ENCODE assay signal across 12 cellular contexts in genomic region chr6:116011096-116011401, GRCh38. TPM values are rescaled to one million over a fixed set of nuclear protein-coding genes. Genes with fewer than 3 reads are reported as not detected.
DNase-seq lines count a peak whose midpoint lies in the region; ATAC-seq and TF ChIP-seq lines count a peak whose summit lies in the region.
"Had no signal": no experiment of that assay in that cellular context is flagged by ENCODE, and none has a peak within 500 bp of the region (broad histone marks: within the 10 kb centered on the region; RNA-seq: fewer than 3 reads in every experiment).

No MANE protein-coding gene starts in this region.

- DNase-seq in Panc1 (ENCODE audit: low read depth, low spot score), result no peak
- DNase-seq in NCI-H2227 (lab: John Stamatoyannopoulos, UW; ENCODE audit: unreplicated experiment), result no peak
- no peak for DNase-seq in hypothalamus (lab: John Stamatoyannopoulos, UW)
- DNase-seq in natural killer cell treated with Interleukin-12 subunit alpha and Interleukin-12 subunit beta and Interleukin-15 and Interleukin-18, amount 100 ng/mL, for 72 hours (ENCODE audit: low spot score), result no peak
- DNase-seq: natural killer cell had no signal

- H3K9me3 Mint-ChIP-seq in nephron, result no peaks in the 10 kb centered on the region
- H3K9me3 Mint-ChIP-seq in natural killer cell treated with Interleukin-12 subunit alpha and Interleukin-12 subunit beta and Interleukin-15 and Interleukin-18, amount 100 ng/mL, for 72 hours, result no peaks in the 10 kb centered on the region
- H3K9me3 Mint-ChIP-seq: activated naive CD8-positive, alpha-beta T cell treated with anti-CD3 and anti-CD28 coated beads, Interleukin-2, amount 50 U/mL, for 24 hours; CD8-positive, alpha-beta T cell; natural killer cell had no signal

- in situ Hi-C loops in Panc1 (cut with HindIII; ENCODE audit: low pct_unique_long_range_greater_than_20kb, low sequenced_read_pairs), result no loop called here

- POLR2A ChIA-PET in Panc1 (lab: Charles Lee), result interaction anchor here (0.7 kb wide), 1 partner anchor 659 kb away, joined by 6 read pairs; no protein-coding TSS in a partner anchor

- ATAC-seq in GM18511 (IDR thresholded peaks at IDR 0.05; ENCODE audit: unreplicated experiment) (peak; percentile 3), GM21723 (IDR thresholded peaks at IDR 0.05; ENCODE audit: unreplicated experiment) (peak; percentile 10), Panc1 (peak; percentile 24)
- no peak for ATAC-seq in natural killer cell treated with Interleukin-12 subunit alpha and Interleukin-12 subunit beta and Interleukin-15 and Interleukin-18, amount 100 ng/mL, for 72 hours

- no peaks in the 10 kb centered on the region for H3K36me3 Mint-ChIP-seq in nephron (ENCODE audit: low read depth)
- no peaks in the 10 kb centered on the region for H3K36me3 Mint-ChIP-seq in natural killer cell treated with Interleukin-12 subunit alpha and Interleukin-12 subunit beta and Interleukin-15 and Interleukin-18, amount 100 ng/mL, for 72 hours
- H3K36me3 Mint-ChIP-seq: CD8-positive, alpha-beta T cell; natural killer cell had no signal

- BruUV-seq in Panc1 (replicated peaks; lab: Mats Ljungman, UMichigan), result no TSS peak

- H3K9me3 ChIP-seq in Panc1 (ENCODE audit: control insufficient read depth, insufficient read depth, low read depth, low read length), result no peaks in the 10 kb centered on the region
- H3K9me3 ChIP-seq: right atrium auricular region had no signal

- intact Hi-C loops in Panc1 (cut with micrococcal nuclease; ENCODE audit: unreplicated experiment), result loop anchor here (1.0 kb wide), 1 partner anchor 86 kb away; no protein-coding TSS in a partner anchor

- H3K4me3 Mint-ChIP-seq in nephron, result no peak overlapping the region
- H3K4me3 Mint-ChIP-seq in natural killer cell treated with Interleukin-12 subunit alpha and Interleukin-12 subunit beta and Interleukin-15 and Interleukin-18, amount 100 ng/mL, for 72 hours, result no peak overlapping the region
- H3K4me3 Mint-ChIP-seq: activated naive CD8-positive, alpha-beta T cell treated with anti-CD3 and anti-CD28 coated beads, Interleukin-2, amount 50 U/mL, for 24 hours; CD8-positive, alpha-beta T cell; natural killer cell had no signal

- TF ChIP-seq CTCF in Panc1 (IDR thresholded peaks at IDR 0.05), result peak; percentile 50
- TF ChIP-seq CTCF in nephron (IDR thresholded peaks at IDR 0.05; ENCODE audit: unreplicated experiment in 3 of 3), result peak in 2 of 3 experiments; percentile 14 to 17

- H3K27ac ChIP-seq in Panc1 (ENCODE audit: low read length), result no peak overlapping the region
- H3K27ac ChIP-seq: HL-60 had no signal

- H3K27ac Mint-ChIP-seq in nephron, result no peak overlapping the region
- H3K27ac Mint-ChIP-seq in natural killer cell treated with Interleukin-12 subunit alpha and Interleukin-12 subunit beta and Interleukin-15 and Interleukin-18, amount 100 ng/mL, for 72 hours, result no peak overlapping the region
- H3K27ac Mint-ChIP-seq: activated naive CD8-positive, alpha-beta T cell treated with anti-CD3 and anti-CD28 coated beads, Interleukin-2, amount 50 U/mL, for 24 hours; CD8-positive, alpha-beta T cell; natural killer cell had no signal

- H3K4me1 Mint-ChIP-seq in nephron, result peaks cover 34% of the 10 kb centered on the region
- no peaks in the 10 kb centered on the region for H3K4me1 Mint-ChIP-seq in natural killer cell treated with Interleukin-12 subunit alpha and Interleukin-12 subunit beta and Interleukin-15 and Interleukin-18, amount 100 ng/mL, for 72 hours (ENCODE audit: low read depth in 2 of 2)
- H3K4me1 Mint-ChIP-seq: natural killer cell had no signal

- H3K36me3 ChIP-seq in Panc1 (ENCODE audit: control insufficient read depth, insufficient read depth, low read length), result no peaks in the 10 kb centered on the region
- H3K36me3 ChIP-seq: right atrium auricular region had no signal

- 0 out of 2 replicates have a peak, but pooled peaks cover 3% of the 10 kb centered on the region for H3K4me1 ChIP-seq in Panc1 (ENCODE audit: control insufficient read depth, insufficient read depth, low read length)

- no peak overlapping the region for H3K4me3 ChIP-seq in Panc1 (ENCODE audit: low read depth in 2 of 2, low read length in 2 of 2)
- H3K4me3 ChIP-seq: right atrium auricular region had no signal

- CTCF ChIA-PET in Panc1 (lab: Charles Lee), result interaction anchor here (0.7 to 1.5 kb wide), 8 partner anchors 50 to 1310 kb away, joined by 3 to 10 read pairs (median 4); partner anchors contain the start of genes FRK and NT5DC1

- H3K27me3 ChIP-seq in Panc1 (ENCODE audit: control insufficient read depth, insufficient read depth, low read length), result no peaks in the 10 kb centered on the region
- H3K27me3 ChIP-seq: right atrium auricular region had no signal

- H3K27me3 Mint-ChIP-seq in nephron (ENCODE audit: low read depth), result no peaks in the 10 kb centered on the region
- peaks cover 15 to 29% of the 10 kb centered on the region in 2 donors for H3K27me3 Mint-ChIP-seq in natural killer cell treated with Interleukin-12 subunit alpha and Interleukin-12 subunit beta and Interleukin-15 and Interleukin-18, amount 100 ng/mL, for 72 hours

RNA-seq across cellular contexts. Expression of gene FRK, which starts 49.6 kb away (rescaled TPM):
- 2.5 TPM for total RNA-seq in Panc1 (2021; ENCODE audit: unreplicated experiment)
- polyA plus RNA-seq in Panc1 (2012; ENCODE audit: insufficient read length), result 0.16 TPM
- total RNA-seq in natural killer cell treated with Interleukin-12 subunit alpha and Interleukin-12 subunit beta and Interleukin-15 and Interleukin-18, amount 100 ng/mL, for 72 hours, result under 1 TPM in 1 of 2 donors, not detected in 1; 0.02 TPM
- total RNA-seq: natural killer cell had no signal

Comparison
In these comparisons a context has a peak if more than half of its experiments do, and no peak if none do; other contexts are left out.
1. ATAC-seq: peak in GM18511 (single experiment), GM21723 (single experiment) and Panc1 (single experiment); none in natural killer cell treated with Interleukin-12 subunit alpha and Interleukin-12 subunit beta and Interleukin-15 and Interleukin-18, amount 100 ng/mL, for 72 hours (0 of 2).